ENCODE assay signal across 13 cellular contexts in genomic region chr15:43513550-43513949, GRCh38. TPM values are rescaled to one million over a fixed set of nuclear protein-coding genes. Genes with fewer than 3 reads are reported as not detected.
DNase-seq lines count a peak whose midpoint lies in the region; ATAC-seq and TF ChIP-seq lines count a peak whose summit lies in the region.
"Had no signal": no experiment of that assay in that cellular context is flagged by ENCODE, and none has a peak within 500 bp of the region (broad histone marks: within the 10 kb centered on the region; RNA-seq: fewer than 3 reads in every experiment).

No MANE protein-coding gene starts in this region.

- H3K4me1 Mint-ChIP-seq in activated CD8-positive, alpha-beta memory T cell treated with anti-CD3 and anti-CD28 coated beads, Interleukin-2, amount 10 ng/mL, durations not matched to agents 7 days and 5 days = peaks cover 65% of the 10 kb centered on the region

- H3K9ac ChIP-seq in skeletal muscle tissue (ENCODE audit: low read depth in 1 of 3, low read length in 3 of 3) = no peak overlapping the region

- TF ChIP-seq CTCF in esophagus muscularis mucosa (IDR thresholded peaks at IDR 0.05) = no peak

- intact Hi-C loops in esophagus muscularis mucosa (cut with DNase I) = no loop called here

- no peak for ATAC-seq in activated CD8-positive, alpha-beta memory T cell treated with anti-CD3 and anti-CD28 coated beads, Interleukin-2, amount 10 ng/mL, durations not matched to agents 7 days and 5 days
- no peak for ATAC-seq in GM21390 (IDR thresholded peaks at IDR 0.05; ENCODE audit: unreplicated experiment)

- no peak for TF ChIP-seq POLR2A in esophagus muscularis mucosa (IDR thresholded peaks at IDR 0.05; ENCODE audit: low read depth)

- H3K4me3 Mint-ChIP-seq in activated CD8-positive, alpha-beta memory T cell treated with anti-CD3 and anti-CD28 coated beads, Interleukin-2, amount 10 ng/mL, durations not matched to agents 7 days and 5 days = peak overlapping the region; percentile 31

- CTCF ChIA-PET in activated CD8-positive, alpha-beta memory T cell treated with anti-CD3 and anti-CD28 coated beads, Interleukin-2, amount 10 ng/mL, durations not matched to agents 7 days and 5 days (lab: Charles Lee) = interaction anchor here (1.0 to 7.3 kb wide), 8 partner anchors 13 to 143 kb away, joined by 3 to 66 read pairs (median 10); partner anchors contain the start of genes TP53BP1, TUBGCP4 and ZSCAN29

- H3K4me3 ChIP-seq in esophagus muscularis mucosa (no peak overlapping the region), skeletal muscle tissue (ENCODE audit: low read length in 3 of 3) (no peak overlapping the region)
- H3K4me3 ChIP-seq: coronary artery, tibial nerve had no signal

- peaks cover 2% of the 10 kb centered on the region for H3K36me3 Mint-ChIP-seq in activated CD8-positive, alpha-beta memory T cell treated with anti-CD3 and anti-CD28 coated beads, Interleukin-2, amount 10 ng/mL, durations not matched to agents 7 days and 5 days

- TF ChIP-seq EP300 in esophagus muscularis mucosa (IDR thresholded peaks at IDR 0.05) = no peak

- H3K9me3 ChIP-seq in esophagus muscularis mucosa (no peaks in the 10 kb centered on the region), skeletal muscle tissue (ENCODE audit: control insufficient read depth in 3 of 3, low read length in 3 of 3) (no peaks in the 10 kb centered on the region)
- H3K9me3 ChIP-seq: tibial nerve had no signal

- peaks cover 16% of the 10 kb centered on the region for H3K27me3 Mint-ChIP-seq in activated CD8-positive, alpha-beta memory T cell treated with anti-CD3 and anti-CD28 coated beads, Interleukin-2, amount 10 ng/mL, durations not matched to agents 7 days and 5 days

- H3K4me1 ChIP-seq in esophagus muscularis mucosa = peaks cover 49 to 68% (median 65%) of the 10 kb centered on the region in 4 donors
- H3K4me1 ChIP-seq in skeletal muscle tissue (ENCODE audit: control insufficient read depth in 3 of 3, insufficient read depth in 3 of 3, low read length in 3 of 3) = peaks cover 53 to 68% (median 54%) of the 10 kb centered on the region in 3 donors

- DNase-seq in activated CD8-positive, alpha-beta memory T cell treated with anti-CD3 and anti-CD28 coated beads, Interleukin-2, amount 10 ng/mL, durations not matched to agents 7 days and 5 days = no peak
- no peak for DNase-seq in activated CD8-positive, alpha-beta memory T cell treated with anti-CD3 and anti-CD28 coated beads for 24 hours
- DNase-seq in OCI-M1 (lab: John Stamatoyannopoulos, UW) (peak; percentile 44), esophagus muscularis mucosa (ENCODE audit: extremely low spot score) (no peak), NCI-H748 (lab: John Stamatoyannopoulos, UW; ENCODE audit: unreplicated experiment) (no peak), MV-4-11 (lab: John Stamatoyannopoulos, UW) (no peak)
- DNase-seq: amniotic stem cell; NCI-H446; stimulated activated CD4-positive, alpha-beta T cell treated with anti-CD3 and anti-CD28 coated beads, Interleukin-2, amount 100 ng/mL, for 48 hours had no signal

- peak overlapping the region; percentile 79 for H3K27ac Mint-ChIP-seq in activated CD8-positive, alpha-beta memory T cell treated with anti-CD3 and anti-CD28 coated beads, Interleukin-2, amount 10 ng/mL, durations not matched to agents 7 days and 5 days

- no peaks in the 10 kb centered on the region for H3K36me3 ChIP-seq in esophagus muscularis mucosa
- H3K36me3 ChIP-seq in skeletal muscle tissue (ENCODE audit: control insufficient read depth in 3 of 3, insufficient read depth in 3 of 3, low read length in 3 of 3) = no peaks in the 10 kb centered on the region
- H3K36me3 ChIP-seq: tibial nerve had no signal

- H3K27me3 ChIP-seq in esophagus muscularis mucosa = no peaks in the 10 kb centered on the region
- H3K27me3 ChIP-seq in skeletal muscle tissue (ENCODE audit: control insufficient read depth in 3 of 3, insufficient read depth in 3 of 3, low read length in 3 of 3) = peaks cover 0 to 8% (median 7%) of the 10 kb centered on the region in 3 donors
- H3K27me3 ChIP-seq: tibial nerve had no signal

- WGBS in esophagus muscularis mucosa = 57% methylated on average over 1 of the region's 1 CpG

- no peaks in the 10 kb centered on the region for H3K9me3 Mint-ChIP-seq in activated CD8-positive, alpha-beta memory T cell treated with anti-CD3 and anti-CD28 coated beads, Interleukin-2, amount 10 ng/mL, durations not matched to agents 7 days and 5 days (ENCODE audit: low read depth)

- H3K27ac ChIP-seq in esophagus muscularis mucosa (replicated peaks in 1 of 4) (peak overlapping the region in 3 of 4 donors; percentile 46 to 86 (median 47)), skeletal muscle tissue (ENCODE audit: low read depth, low read length) (peak overlapping the region; percentile 64)

RNA-seq across cellular contexts. Expression of gene MAP1A, which starts 3.9 kb away (rescaled TPM):
- total RNA-seq in activated CD8-positive, alpha-beta memory T cell treated with anti-CD3 and anti-CD28 coated beads, Interleukin-2, amount 10 ng/mL, durations not matched to agents 7 days and 5 days = 1 to 10 TPM; 3.0 to 7.8 TPM
- total RNA-seq in esophagus muscularis mucosa (10 to 100 TPM; 30.0 to 59.5 (median 37.4) TPM), skeletal muscle tissue (19.3 TPM)

RNA-seq across cellular contexts. Expression of gene TP53BP1, which starts 20.6 kb away (rescaled TPM):
- total RNA-seq in activated CD8-positive, alpha-beta memory T cell treated with anti-CD3 and anti-CD28 coated beads, Interleukin-2, amount 10 ng/mL, durations not matched to agents 7 days and 5 days = 10 to 100 TPM; 23.3 to 25.8 TPM
- total RNA-seq in esophagus muscularis mucosa = 10 to 100 TPM; 24.7 to 29.9 (median 27.0) TPM
- total RNA-seq in skeletal muscle tissue = 87.2 TPM
